Comparison of ENCODE assay signal across 15 cellular contexts in the genomic region with DNA sequence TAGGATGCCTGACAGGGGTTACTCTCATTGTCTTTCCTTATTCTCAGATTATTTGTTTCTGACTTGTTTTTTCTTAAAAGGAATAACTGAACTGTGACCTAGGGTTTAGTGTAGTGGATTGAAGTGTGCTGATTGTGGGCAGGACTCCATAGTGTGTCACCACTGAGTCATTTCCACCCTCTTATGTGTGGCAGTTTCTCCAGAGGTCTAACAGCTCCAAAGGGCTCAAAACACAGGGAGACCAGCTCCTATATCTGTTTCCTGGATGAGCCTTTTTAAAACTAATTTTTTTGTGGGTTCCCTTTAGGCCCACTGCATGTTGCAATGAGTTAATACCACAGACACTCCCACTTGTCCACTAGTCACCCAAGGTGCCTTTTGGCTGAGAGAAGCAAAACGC.
A peak's percentile ranks its signal among the peaks of the same experiment; 100 is the strongest.
DNase-seq lines count a peak whose midpoint lies in the region; ATAC-seq and TF ChIP-seq lines count a peak whose summit lies in the region.
"Had no signal": no experiment of that assay in that cellular context is flagged by ENCODE, and none has a peak within 500 bp of the region (broad histone marks: within the 10 kb centered on the region; RNA-seq: fewer than 3 reads in every experiment).

No MANE protein-coding gene starts in this region.

- POLR2A ChIA-PET in IMR-90 (lab: Charles Lee; ENCODE audit: unreplicated experiment): no interaction called here

- H3K9ac ChIP-seq in IMR-90 (ENCODE audit: low read depth, low read length) (no peak overlapping the region), fibroblast of lung (ENCODE audit: insufficient read depth, low read length) (no peak overlapping the region)

- no peaks in the 10 kb centered on the region for H3K4me1 ChIP-seq in IMR-90 (ENCODE audit: control insufficient read depth, insufficient read depth, low read length)
- no peaks in the 10 kb centered on the region for H3K4me1 ChIP-seq in fibroblast of lung (ENCODE audit: control insufficient read depth, extremely low read depth, insufficient read depth, low read length)
- no peaks in the 10 kb centered on the region for H3K4me1 ChIP-seq in body of pancreas
- H3K4me1 ChIP-seq in right atrium auricular region: no peaks in the 10 kb centered on the region
- H3K4me1 ChIP-seq: foreskin keratinocyte, stomach had no signal

- no peak overlapping the region for H3K56ac ChIP-seq in IMR-90 (ENCODE audit: extremely low read depth, insufficient read depth, low read length)

- dilution Hi-C loops in IMR-90 (cut with HindIII; ENCODE audit: low sequenced_read_pairs, unreplicated experiment): no loop called here

- WGBS in IMR-90 (ENCODE audit: extremely low coverage in 2 of 2, insufficient read length in 1 of 2), 2 experiments: no CpG with 5 or more reads among the region's 1 CpG
- WGBS in body of pancreas, 2 donors: 23 to 29% methylated on average over 1 of the region's 1 CpG

- H2BK20ac ChIP-seq in IMR-90 (ENCODE audit: low read depth, low read length): no peak overlapping the region

- in situ Hi-C loops in IMR-90 (cut with MboI; ENCODE audit: low sequenced_read_pairs): no loop called here

- H3K27me3 ChIP-seq in IMR-90 (ENCODE audit: control insufficient read depth, insufficient read depth, low read length) (no peaks in the 10 kb centered on the region), fibroblast of lung (ENCODE audit: control insufficient read depth, insufficient read depth, low read length) (no peaks in the 10 kb centered on the region), body of pancreas (no peaks in the 10 kb centered on the region), right atrium auricular region (no peaks in the 10 kb centered on the region)
- H3K27me3 ChIP-seq: foreskin keratinocyte, stomach had no signal

- H3K4me3 ChIP-seq in IMR-90 (ENCODE audit: insufficient read depth, low read depth, low read length): no peak overlapping the region
- H3K4me3 ChIP-seq in fibroblast of lung (replicated peaks in 1 of 4; ENCODE audit: control extremely low read depth in 1 of 4, insufficient read depth in 1 of 4, low read depth in 3 of 4, low read length in 4 of 4): no peak overlapping the region
- H3K4me3 ChIP-seq in body of pancreas: no peak overlapping the region
- H3K4me3 ChIP-seq in right atrium auricular region: no peak overlapping the region
- H3K4me3 ChIP-seq: stomach had no signal

- H2BK15ac ChIP-seq in IMR-90 (ENCODE audit: low read depth, low read length): no peak overlapping the region

- no peaks in the 10 kb centered on the region for H3K79me2 ChIP-seq in fibroblast of lung (ENCODE audit: control insufficient read depth, insufficient read depth, low read length)

- no peak overlapping the region for H3K4ac ChIP-seq in IMR-90 (ENCODE audit: low read depth, low read length)

- H3K23ac ChIP-seq in IMR-90 (ENCODE audit: low read depth, low read length): no peak overlapping the region

- intact Hi-C loops in IMR-90 (cut with micrococcal nuclease) (no loop called here), body of pancreas (cut with DNase I) (no loop called here)

- H3K9me3 ChIP-seq in IMR-90 (ENCODE audit: control insufficient read depth, insufficient read depth, low read length) (0 out of 2 replicates have a peak, but pooled peaks cover 1% of the 10 kb centered on the region), fibroblast of lung (ENCODE audit: control insufficient read depth, insufficient read depth, low read depth, low read length) (no peaks in the 10 kb centered on the region), body of pancreas (no peaks in the 10 kb centered on the region), right atrium auricular region (no peaks in the 10 kb centered on the region)
- H3K9me3 ChIP-seq: stomach had no signal

- H3K14ac ChIP-seq in IMR-90 (replicated peaks; ENCODE audit: low read depth, low read length): no peak overlapping the region

- H2AK5ac ChIP-seq in IMR-90 (ENCODE audit: low read depth, low read length): no peak overlapping the region

- no peak overlapping the region for H2AFZ ChIP-seq in IMR-90 (replicated peaks; ENCODE audit: low read length, poor library complexity)
- no peak overlapping the region for H2AFZ ChIP-seq in fibroblast of lung (ENCODE audit: low read length)

- H3K36me3 ChIP-seq in IMR-90 (ENCODE audit: control insufficient read depth, insufficient read depth, low read length) (no peaks in the 10 kb centered on the region), fibroblast of lung (ENCODE audit: control insufficient read depth, insufficient read depth, low read length) (no peaks in the 10 kb centered on the region), body of pancreas (replicated peaks in 1 of 2; ENCODE audit: insufficient read depth in 1 of 2, low read depth in 2 of 2) (no peaks in the 10 kb centered on the region), right atrium auricular region (no peaks in the 10 kb centered on the region)
- H3K36me3 ChIP-seq: stomach had no signal

- DNase-seq in A172 (ENCODE audit: low spot score) (peak; percentile 66), IMR-90 (peak; percentile 49), SKM-1 treated with dmso at 0.1 percent for 144 hours (lab: John Stamatoyannopoulos, UW; ENCODE audit: unreplicated experiment) (peak; percentile 69), fibroblast of lung (ENCODE audit: low read depth in 2 of 2) (peak; percentile 73 to 78), body of pancreas (no peak), right atrium auricular region (ENCODE audit: low spot score) (no peak)
- DNase-seq: 8988T; NCI-H2107; stimulated activated CD4-positive, alpha-beta T cell treated with anti-CD3 and anti-CD28 coated beads, Interleukin-2, amount 100 ng/mL, for 48 hours; stomach had no signal

- H3K4me2 ChIP-seq in IMR-90 (ENCODE audit: low read depth, low read length) (no peak overlapping the region), fibroblast of lung (ENCODE audit: extremely low read depth, insufficient read depth, low read length) (no peak overlapping the region)

- no peak overlapping the region for H4K8ac ChIP-seq in IMR-90 (ENCODE audit: low read depth in 2 of 2, low read length in 2 of 2)

- no peak overlapping the region for H2BK5ac ChIP-seq in IMR-90 (ENCODE audit: low read depth, low read length, poor library complexity, severe bottlenecking)

- TF ChIP-seq RAD21 in IMR-90 (IDR thresholded peaks at IDR 0.05; ENCODE audit: low read length): no peak

- H4K5ac ChIP-seq in IMR-90 (ENCODE audit: low read depth, low read length): no peak overlapping the region

- no peak overlapping the region for H2AK9ac ChIP-seq in IMR-90 (replicated peaks; ENCODE audit: low read depth, low read length, poor library complexity)

- no peak overlapping the region for H3K18ac ChIP-seq in IMR-90 (ENCODE audit: low read depth, low read length)

- H3K9me1 ChIP-seq in IMR-90 (ENCODE audit: insufficient read depth, low read length): no peaks in the 10 kb centered on the region

- peak; percentile 46; the same call in 1 of the 2 replicates for ATAC-seq in IMR-90 (ENCODE audit: low read depth)
- ATAC-seq in body of pancreas: no peak
- ATAC-seq in HG03196 (IDR thresholded peaks at IDR 0.05; ENCODE audit: unreplicated experiment): no peak
- no peak for ATAC-seq in GM18858 (IDR thresholded peaks at IDR 0.05; ENCODE audit: unreplicated experiment)
- ATAC-seq: activated CD4-positive, CD25-positive, alpha-beta regulatory T cell treated with anti-CD3 and anti-CD28 coated beads, Interleukin-2, amount 50 U/mL, for 24 hours; foreskin keratinocyte; left lobe of liver had no signal

- H3K27ac ChIP-seq in IMR-90 (ENCODE audit: insufficient read depth, low read length) (no peak overlapping the region), fibroblast of lung (ENCODE audit: insufficient read depth, low read length) (no peak overlapping the region), body of pancreas (no peak overlapping the region), right atrium auricular region (no peak overlapping the region)
- H3K27ac ChIP-seq: foreskin keratinocyte, stomach had no signal

- H2BK120ac ChIP-seq in IMR-90 (ENCODE audit: low read depth, low read length): no peak overlapping the region

- no peak overlapping the region for H4K91ac ChIP-seq in IMR-90 (ENCODE audit: insufficient read depth, low read depth, low read length)

- CTCF ChIA-PET in IMR-90 (lab: Yijun Ruan, JAX): no interaction called here

- TF ChIP-seq CTCF in IMR-90 (conservative IDR thresholded peaks at IDR 0.05; ENCODE audit: low read depth, low read length): no peak
- no peak for TF ChIP-seq CTCF in fibroblast of lung (conservative IDR thresholded peaks at IDR 0.05 in 1 of 2, IDR thresholded peaks at IDR 0.05 in 1 of 2; ENCODE audit: low read depth in 1 of 2, low read length in 2 of 2)
- TF ChIP-seq CTCF in body of pancreas (IDR thresholded peaks at IDR 0.05): no peak
- no peak for TF ChIP-seq CTCF in right atrium auricular region (IDR thresholded peaks at IDR 0.05)

- TF ChIP-seq POLR2A in IMR-90 (IDR thresholded peaks at IDR 0.05; ENCODE audit: low read depth, low read length) (no peak), body of pancreas (IDR thresholded peaks at IDR 0.05) (no peak)

- H3K79me1 ChIP-seq in IMR-90 (ENCODE audit: low read depth in 1 of 2, low read length in 2 of 2): no peaks in the 10 kb centered on the region

- H4K20me1 ChIP-seq in IMR-90 (ENCODE audit: insufficient read depth, low read length): no peaks in the 10 kb centered on the region
- H4K20me1 ChIP-seq in fibroblast of lung (ENCODE audit: control insufficient read depth, extremely low read depth, insufficient read depth, low read length): no peaks in the 10 kb centered on the region

- BruUV-seq in IMR-90 (replicated peaks; lab: Mats Ljungman, UMichigan): no TSS peak

TF ChIP-seq in IMR-90, 13 proteins besides CTCF, POLR2A, EP300 and RAD21 (continues in another document):
- TF ChIP-seq, protein P1, sequence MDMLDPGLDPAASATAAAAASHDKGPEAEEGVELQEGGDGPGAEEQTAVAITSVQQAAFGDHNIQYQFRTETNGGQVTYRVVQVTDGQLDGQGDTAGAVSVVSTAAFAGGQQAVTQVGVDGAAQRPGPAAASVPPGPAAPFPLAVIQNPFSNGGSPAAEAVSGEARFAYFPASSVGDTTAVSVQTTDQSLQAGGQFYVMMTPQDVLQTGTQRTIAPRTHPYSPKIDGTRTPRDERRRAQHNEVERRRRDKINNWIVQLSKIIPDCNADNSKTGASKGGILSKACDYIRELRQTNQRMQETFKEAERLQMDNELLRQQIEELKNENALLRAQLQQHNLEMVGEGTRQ (IDR thresholded peaks at IDR 0.05; ENCODE audit: low read depth, low read length): no peak
- no peak for TF ChIP-seq MXI1 (IDR thresholded peaks at IDR 0.05; ENCODE audit: borderline replicate concordance, low read depth, low read length)
- TF ChIP-seq NFE2L2 (IDR thresholded peaks at IDR 0.05; ENCODE audit: low read depth, low read length): no peak
- no peak for TF ChIP-seq MAFK (IDR thresholded peaks at IDR 0.05; ENCODE audit: low read depth, low read length)

Comparison
In these comparisons a context has a peak if more than half of its experiments do, and no peak if none do; other contexts are left out.
1. DNase-seq: peak in A172 (single experiment), IMR-90 (single experiment), SKM-1 treated with dmso at 0.1 percent for 144 hours (single experiment) and fibroblast of lung (2 of 2); none in body of pancreas (0 of 4) and right atrium auricular region (single experiment).